Comparison of ENCODE assay signal across 37 cellular contexts in the genomic region with DNA sequence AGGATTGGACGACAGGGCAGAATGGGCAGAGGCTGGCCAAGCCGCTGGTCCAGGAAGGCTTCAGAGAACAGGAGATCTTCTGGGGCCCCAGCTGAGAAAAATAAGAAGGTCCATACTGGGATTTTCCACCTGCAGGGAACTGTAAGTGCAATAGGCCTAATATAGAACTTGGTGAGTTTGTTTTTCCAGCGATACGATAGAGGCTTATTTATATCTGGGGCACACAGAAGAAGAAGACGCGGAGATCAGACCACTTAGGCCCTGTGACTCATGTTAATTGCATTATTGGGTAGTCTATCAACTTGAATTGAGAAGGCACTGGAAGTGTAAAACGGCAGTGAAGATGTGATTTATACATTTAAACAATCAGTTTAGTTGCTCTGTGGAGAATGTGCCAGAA. TPM values are rescaled to one million over a fixed set of nuclear protein-coding genes. Genes with fewer than 3 reads are reported as not detected.
"Had no signal": no experiment of that assay in that cellular context is flagged by ENCODE, and none has a peak within 500 bp of the region (broad histone marks: within the 10 kb centered on the region; RNA-seq: fewer than 3 reads in every experiment).

No MANE protein-coding gene starts in this region.

- H3K9me3 Mint-ChIP-seq: immature natural killer cell; naive thymus-derived CD4-positive, alpha-beta T cell; natural killer cell treated with Interleukin-12 subunit alpha and Interleukin-12 subunit beta and Interleukin-15 and Interleukin-18, amount 100 ng/mL, for 72 hours; stimulated activated memory B cell treated with anti-CD40 and anti-IgM and Interleukin-4, amounts not matched to agents 10 μg/mL and 1 μg/mL and 100 μg/mL, for 72 hours; stimulated activated naive CD8-positive, alpha-beta T cell treated with anti-CD3 and anti-CD28 coated beads, Interleukin-15, amount 100 ng/mL, for 72 hours; type B pancreatic cell had no signal

- FAIRE-seq: islet of Langerhans, kidney, small intestine had no signal

- H3K4me3 Mint-ChIP-seq: immature natural killer cell; naive thymus-derived CD4-positive, alpha-beta T cell; natural killer cell treated with Interleukin-12 subunit alpha and Interleukin-12 subunit beta and Interleukin-15 and Interleukin-18, amount 100 ng/mL, for 72 hours; stimulated activated memory B cell treated with anti-CD40 and anti-IgM and Interleukin-4, amounts not matched to agents 10 μg/mL and 1 μg/mL and 100 μg/mL, for 72 hours; stimulated activated naive CD8-positive, alpha-beta T cell treated with anti-CD3 and anti-CD28 coated beads, Interleukin-15, amount 100 ng/mL, for 72 hours; type B pancreatic cell had no signal

- ATAC-seq: left colon; left lung; mucosa of descending colon; naive thymus-derived CD4-positive, alpha-beta T cell; natural killer cell treated with Interleukin-12 subunit alpha and Interleukin-12 subunit beta and Interleukin-15 and Interleukin-18, amount 100 ng/mL, for 72 hours; sciatic nerve; stimulated activated memory B cell treated with anti-CD40 and anti-IgM and Interleukin-4, amounts not matched to agents 10 μg/mL and 1 μg/mL and 100 μg/mL, for 72 hours; stimulated activated naive CD8-positive, alpha-beta T cell treated with anti-CD3 and anti-CD28 coated beads, Interleukin-15, amount 100 ng/mL, for 72 hours had no signal

- H3K27ac ChIP-seq: left lung, ovary, right atrium auricular region, tibial nerve, uterus had no signal

- H3K36me3 Mint-ChIP-seq: immature natural killer cell; naive thymus-derived CD4-positive, alpha-beta T cell; natural killer cell treated with Interleukin-12 subunit alpha and Interleukin-12 subunit beta and Interleukin-15 and Interleukin-18, amount 100 ng/mL, for 72 hours; stimulated activated memory B cell treated with anti-CD40 and anti-IgM and Interleukin-4, amounts not matched to agents 10 μg/mL and 1 μg/mL and 100 μg/mL, for 72 hours; type B pancreatic cell had no signal

- DNase-seq: hypothalamus; immature natural killer cell; kidney; left colon; left lung; midbrain; mucosa of descending colon; naive thymus-derived CD4-positive, alpha-beta T cell; ovary; small intestine; stimulated activated CD4-positive, alpha-beta T cell treated with anti-CD3 and anti-CD28 coated beads, Interleukin-1b, Interleukin-23, amount 100 ng/mL, for 48 hours; stimulated activated CD4-positive, alpha-beta T cell treated with anti-CD3 and anti-CD28 coated beads, Interleukin-2, amount 100 ng/mL, for 48 hours; stimulated activated CD4-positive, alpha-beta T cell treated with anti-CD3 and anti-CD28 coated beads, Interleukin-4, amount 100 ng/mL, for 4 hours; stimulated activated CD8-positive, alpha-beta memory T cell treated with anti-CD3 and anti-CD28 coated beads, Interleukin-4, amount 100 ng/mL, for 48 hours; stimulated activated naive CD4-positive, alpha-beta T cell treated with Interleukin-2 at 50 U/mL for 16 hours; stimulated activated naive CD8-positive, alpha-beta T cell treated with anti-CD3 and anti-CD28 coated beads, Interleukin-15, amount 100 ng/mL, for 72 hours; substantia nigra; uterus had no signal

- H3K4me1 ChIP-seq: left lung, right atrium auricular region, tibial nerve, uterus had no signal

- H3K4me3 ChIP-seq: left lung, lung, mucosa of descending colon, ovary, right atrium auricular region, tibial nerve, uterus had no signal

- H3K27me3 ChIP-seq: right atrium auricular region, uterus had no signal

- H3K27ac Mint-ChIP-seq: immature natural killer cell; naive thymus-derived CD4-positive, alpha-beta T cell; natural killer cell treated with Interleukin-12 subunit alpha and Interleukin-12 subunit beta and Interleukin-15 and Interleukin-18, amount 100 ng/mL, for 72 hours; progenitor cell of endocrine pancreas; stimulated activated memory B cell treated with anti-CD40 and anti-IgM and Interleukin-4, amounts not matched to agents 10 μg/mL and 1 μg/mL and 100 μg/mL, for 72 hours; type B pancreatic cell had no signal

- H3K27me3 Mint-ChIP-seq: stimulated activated memory B cell treated with anti-CD40 and anti-IgM and Interleukin-4, amounts not matched to agents 10 μg/mL and 1 μg/mL and 100 μg/mL, for 72 hours had no signal

- H3K9me3 ChIP-seq: left lung, mucosa of descending colon, ovary, right atrium auricular region, tibial nerve, uterus had no signal

- H3K4me1 Mint-ChIP-seq: immature natural killer cell; naive thymus-derived CD4-positive, alpha-beta T cell; stimulated activated naive CD8-positive, alpha-beta T cell treated with anti-CD3 and anti-CD28 coated beads, Interleukin-15, amount 100 ng/mL, for 72 hours had no signal

- H3K36me3 ChIP-seq: left lung, ovary, right atrium auricular region, tibial nerve, uterus had no signal

RNA-seq across cellular contexts. Expression of a gene that starts 9.8 kb away (rescaled TPM):
- total RNA-seq: kidney; left colon; left lung; lower leg skin; lung; mesenteric fat pad; mucosa of descending colon; myocyte; naive thymus-derived CD4-positive, alpha-beta T cell; natural killer cell treated with Interleukin-12 subunit alpha and Interleukin-12 subunit beta and Interleukin-15 and Interleukin-18, amount 100 ng/mL, for 72 hours; omental fat pad; ovary; progenitor cell of endocrine pancreas; pulmonary artery endothelial cell; renal cortical epithelial cell; right atrium auricular region; sciatic nerve; temporal lobe; tibial nerve; ureter; uterus had no signal
- polyA plus RNA-seq: immature natural killer cell; lung; naive thymus-derived CD4-positive, alpha-beta T cell; neural cell; ovary; small intestine; thymus had no signal

RNA-seq across cellular contexts. Expression of a gene that starts 34.0 kb away (rescaled TPM):
- total RNA-seq: kidney; left colon; left lung; lower leg skin; lung; mesenteric fat pad; mucosa of descending colon; myocyte; naive thymus-derived CD4-positive, alpha-beta T cell; natural killer cell treated with Interleukin-12 subunit alpha and Interleukin-12 subunit beta and Interleukin-15 and Interleukin-18, amount 100 ng/mL, for 72 hours; omental fat pad; ovary; progenitor cell of endocrine pancreas; pulmonary artery endothelial cell; renal cortical epithelial cell; right atrium auricular region; sciatic nerve; temporal lobe; tibial nerve; ureter; uterus had no signal
- polyA plus RNA-seq: immature natural killer cell; lung; naive thymus-derived CD4-positive, alpha-beta T cell; neural cell; ovary; small intestine; thymus had no signal
